22 cellular contexts compared by ENCODE assay signal in the genomic region with DNA sequence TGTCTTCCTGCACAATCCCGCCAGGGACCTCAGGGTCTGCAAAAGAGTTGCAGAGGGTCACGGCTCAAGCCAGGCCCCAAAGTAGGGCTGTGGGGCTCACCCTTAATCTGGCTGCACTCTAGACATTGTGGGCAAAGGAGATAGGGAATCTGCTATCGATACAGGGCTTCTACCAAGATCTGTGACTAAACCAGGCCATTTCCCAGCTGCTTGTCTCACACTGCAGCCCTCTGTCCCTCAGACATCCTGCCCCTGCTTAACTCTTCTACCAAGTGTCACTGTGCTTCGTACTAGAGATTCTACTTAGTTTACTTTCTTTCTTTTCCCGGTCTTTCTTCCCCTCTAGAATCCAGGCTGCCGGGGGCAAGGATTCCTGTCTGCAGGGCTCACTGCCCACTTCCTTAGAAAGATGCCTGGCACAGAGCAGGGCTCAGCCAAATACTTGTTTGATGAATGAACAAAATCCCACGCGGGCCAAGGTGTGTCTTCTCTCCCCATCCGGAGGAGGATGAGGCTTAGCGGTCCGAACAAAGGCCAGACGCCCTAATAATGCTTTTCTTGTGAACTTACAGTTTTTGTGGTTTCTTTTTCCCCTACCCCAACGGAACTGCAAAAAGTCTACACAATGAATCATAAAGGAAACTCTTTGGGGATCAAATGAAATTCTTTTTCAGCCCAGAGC.
DNase-seq lines count a peak whose midpoint lies in the region; ATAC-seq, FAIRE-seq and TF ChIP-seq lines count a peak whose summit lies in the region.
"Had no signal": no experiment of that assay in that cellular context is flagged by ENCODE, and none has a peak within 500 bp of the region (broad histone marks: within the 10 kb centered on the region; RNA-seq: fewer than 3 reads in every experiment).

No MANE protein-coding gene starts in this region.

- H3K4me1 Mint-ChIP-seq in astrocyte (ENCODE audit: low read depth, unreplicated experiment) = peaks cover 7% of the 10 kb centered on the region
- no peaks in the 10 kb centered on the region for H3K4me1 Mint-ChIP-seq in CD8-positive, alpha-beta memory T cell
- H3K4me1 Mint-ChIP-seq: naive thymus-derived CD8-positive, alpha-beta T cell had no signal

- H3K36me3 ChIP-seq in astrocyte (ENCODE audit: insufficient read depth, low read length) (no peaks in the 10 kb centered on the region), vagina (no peaks in the 10 kb centered on the region)
- no peaks in the 10 kb centered on the region for H3K36me3 ChIP-seq in CD8-positive, alpha-beta memory T cell (ENCODE audit: insufficient read depth, low read length)
- H3K36me3 ChIP-seq: sigmoid colon, tibial nerve had no signal

- CTCF ChIA-PET in AG04450 (lab: Charles Lee) = interaction anchor here (0.6 kb wide), 1 partner anchor 101 kb away, joined by 8 read pairs; no protein-coding TSS in a partner anchor
- CTCF ChIA-PET in CD8-positive, alpha-beta memory T cell (lab: Charles Lee) = no interaction called here

- POLR2A ChIA-PET in AG04450 (lab: Yijun Ruan, JAX) = no interaction called here
- POLR2A ChIA-PET in CD8-positive, alpha-beta memory T cell (lab: Charles Lee) = no interaction called here

- H4K20me1 ChIP-seq in astrocyte (ENCODE audit: insufficient read depth, low read length) = no peaks in the 10 kb centered on the region

- H3K79me2 ChIP-seq in astrocyte (ENCODE audit: insufficient read depth, low read length) = no peaks in the 10 kb centered on the region

- H3K27me3 ChIP-seq in AG04450 (ENCODE audit: control insufficient read depth, insufficient read depth, low read length) = no peaks in the 10 kb centered on the region
- H3K27me3 ChIP-seq in astrocyte (ENCODE audit: insufficient read depth, low read length) = no peaks in the 10 kb centered on the region
- H3K27me3 ChIP-seq in CD8-positive, alpha-beta memory T cell (ENCODE audit: insufficient read depth, low read length, poor library complexity, severe bottlenecking) = no peaks in the 10 kb centered on the region
- H3K27me3 ChIP-seq in vagina = no peaks in the 10 kb centered on the region
- H3K27me3 ChIP-seq in right cardiac atrium (ENCODE audit: control insufficient read depth, insufficient read depth) = no peaks in the 10 kb centered on the region
- H3K27me3 ChIP-seq: sigmoid colon, tibial nerve had no signal

- peaks cover 14% of the 10 kb centered on the region for H3K9me3 ChIP-seq in AG04450 (ENCODE audit: control insufficient read depth, insufficient read depth, low read length)
- H3K9me3 ChIP-seq in astrocyte (ENCODE audit: insufficient read depth, low read depth, low read length) = no peaks in the 10 kb centered on the region
- no peaks in the 10 kb centered on the region for H3K9me3 ChIP-seq in CD8-positive, alpha-beta memory T cell (ENCODE audit: low read length)
- H3K9me3 ChIP-seq in vagina = no peaks in the 10 kb centered on the region
- H3K9me3 ChIP-seq in right cardiac atrium (ENCODE audit: control insufficient read depth, low read length) = no peaks in the 10 kb centered on the region
- H3K9me3 ChIP-seq: sigmoid colon, tibial nerve had no signal

- H2AFZ ChIP-seq in astrocyte (ENCODE audit: low read depth, low read length) = peak overlapping the region; percentile 16

- 45% methylated on average over 13 of the region's 13 CpGs for WGBS in right cardiac atrium

- H3K4me1 ChIP-seq in astrocyte (ENCODE audit: insufficient read depth, low read length) = peaks cover 20% of the 10 kb centered on the region
- H3K4me1 ChIP-seq in CD8-positive, alpha-beta memory T cell (ENCODE audit: insufficient read depth, low read length) = no peaks in the 10 kb centered on the region
- no peaks in the 10 kb centered on the region for H3K4me1 ChIP-seq in vagina
- H3K4me1 ChIP-seq in right cardiac atrium (ENCODE audit: control insufficient read depth, insufficient read depth, low read length) = no peaks in the 10 kb centered on the region
- H3K4me1 ChIP-seq: sigmoid colon had no signal

- H3K27ac Mint-ChIP-seq in astrocyte (ENCODE audit: unreplicated experiment) = no peak overlapping the region
- no peak overlapping the region for H3K27ac Mint-ChIP-seq in CD8-positive, alpha-beta memory T cell
- H3K27ac Mint-ChIP-seq: activated T-cell treated with anti-CD3 and anti-CD28 coated beads, Interleukin-2, amount 50 U/mL, for 72 hours; naive thymus-derived CD8-positive, alpha-beta T cell had no signal

- no peaks in the 10 kb centered on the region for H3K36me3 Mint-ChIP-seq in astrocyte (ENCODE audit: low read depth, unreplicated experiment)
- H3K36me3 Mint-ChIP-seq in CD8-positive, alpha-beta memory T cell = no peaks in the 10 kb centered on the region
- H3K36me3 Mint-ChIP-seq: naive thymus-derived CD8-positive, alpha-beta T cell had no signal

- intact Hi-C loops in vagina (cut with DNase I) (no loop called here), right cardiac atrium (cut with DNase I) (no loop called here)

- H3K4me3 Mint-ChIP-seq in astrocyte (ENCODE audit: unreplicated experiment) = no peak overlapping the region
- H3K4me3 Mint-ChIP-seq in CD8-positive, alpha-beta memory T cell = peak overlapping the region in 1 of 7 donors; percentile 48
- H3K4me3 Mint-ChIP-seq: activated T-cell treated with anti-CD3 and anti-CD28 coated beads, Interleukin-2, amount 50 U/mL, for 72 hours; naive thymus-derived CD8-positive, alpha-beta T cell had no signal

- DNase-seq in AG04450 (ENCODE audit: low read depth, low spot score) = peak; percentile 29
- DNase-seq in HT1080 (ENCODE audit: low read depth) = peak; percentile 98
- DNase-seq in astrocyte (ENCODE audit: low read depth) = peak; percentile 90
- DNase-seq in hepatic stellate cell (ENCODE audit: low spot score) = peak; percentile 76
- no peak for DNase-seq in CD8-positive, alpha-beta memory T cell
- no peak for DNase-seq in vagina (ENCODE audit: extremely low spot score in 2 of 2)
- no peak for DNase-seq in right cardiac atrium
- DNase-seq: ACHN; activated CD4-positive, CD25-positive, alpha-beta regulatory T cell treated with anti-CD3 and anti-CD28 coated beads, Interleukin-2, amount 50 U/mL, for 72 hours; activated T-cell treated with anti-CD3 and anti-CD28 coated beads, Interleukin-2, amount 50 U/mL, for 72 hours; central memory CD4-positive, alpha-beta T cell; islet precursor cell; naive thymus-derived CD8-positive, alpha-beta T cell; NCI-H1048; NCI-H82; sigmoid colon had no signal

- H3K4me3 ChIP-seq in AG04450 (ENCODE audit: low read depth, low read length) = no peak overlapping the region; the same call in 1 of the 2 replicates
- peak overlapping the region; percentile 3 for H3K4me3 ChIP-seq in astrocyte (ENCODE audit: insufficient read depth, low read depth, low read length)
- H3K4me3 ChIP-seq in CD8-positive, alpha-beta memory T cell (ENCODE audit: low read length) = no peak overlapping the region
- H3K4me3 ChIP-seq in vagina = no peak overlapping the region
- H3K4me3 ChIP-seq in right cardiac atrium (ENCODE audit: low read length) = no peak overlapping the region
- H3K4me3 ChIP-seq: sigmoid colon, SK-N-MC, tibial nerve had no signal

- no peak for TF ChIP-seq CTCF in AG04450 (IDR thresholded peaks at IDR 0.05; ENCODE audit: low read depth, low read length)
- TF ChIP-seq CTCF in astrocyte (IDR thresholded peaks at IDR 0.05; ENCODE audit: insufficient read depth, low read depth, low read length) = no peak
- TF ChIP-seq CTCF in vagina (IDR thresholded peaks at IDR 0.05) = no peak

- peak overlapping the region; percentile 66 for H3K4me2 ChIP-seq in astrocyte (ENCODE audit: low read length)

- ATAC-seq in right cardiac atrium = no peak
- no peak for ATAC-seq in GM18870 (IDR thresholded peaks at IDR 0.05; ENCODE audit: unreplicated experiment)
- ATAC-seq: activated T-cell treated with anti-CD3 and anti-CD28 coated beads, Interleukin-2, amount 50 U/mL, for 72 hours; naive thymus-derived CD8-positive, alpha-beta T cell had no signal

- FAIRE-seq in astrocyte (lab: Jason Lieb, UNC) = no peak
- FAIRE-seq: frontal cortex, G401.6 had no signal

- H3K9me3 Mint-ChIP-seq in astrocyte (ENCODE audit: unreplicated experiment) = no peaks in the 10 kb centered on the region
- no peaks in the 10 kb centered on the region for H3K9me3 Mint-ChIP-seq in CD8-positive, alpha-beta memory T cell
- H3K9me3 Mint-ChIP-seq: activated T-cell treated with anti-CD3 and anti-CD28 coated beads, Interleukin-2, amount 50 U/mL, for 72 hours had no signal

- H3K9ac ChIP-seq in astrocyte (ENCODE audit: low read length) = peak overlapping the region; percentile 60

- peak overlapping the region; percentile 65 for H3K27ac ChIP-seq in AG04450 (ENCODE audit: low read depth, low read length)
- peak overlapping the region; percentile 66 for H3K27ac ChIP-seq in astrocyte (ENCODE audit: low read depth, low read length)
- no peak overlapping the region for H3K27ac ChIP-seq in CD8-positive, alpha-beta memory T cell (ENCODE audit: low read depth, low read length)
- no peak overlapping the region for H3K27ac ChIP-seq in vagina
- no peak overlapping the region for H3K27ac ChIP-seq in right cardiac atrium (ENCODE audit: low read length)
- H3K27ac ChIP-seq: HL-60, sigmoid colon, SK-N-MC, tibial nerve had no signal

- no peak for TF ChIP-seq POLR2A in vagina (IDR thresholded peaks at IDR 0.05)

- H3K27me3 Mint-ChIP-seq in astrocyte (ENCODE audit: low read depth, unreplicated experiment) = peaks cover 14% of the 10 kb centered on the region
- peaks cover 8 to 22% of the 10 kb centered on the region in 2 donors for H3K27me3 Mint-ChIP-seq in CD8-positive, alpha-beta memory T cell

Comparison
In these comparisons a context has a peak if more than half of its experiments do, and no peak if none do; other contexts are left out.
1. DNase-seq: peak in AG04450 (single experiment), HT1080 (single experiment), astrocyte (single experiment) and hepatic stellate cell (single experiment); none in CD8-positive, alpha-beta memory T cell (0 of 5), vagina (0 of 2) and right cardiac atrium (0 of 3).
2. H3K27ac ChIP-seq: peak in AG04450 (single experiment) and astrocyte (single experiment); none in CD8-positive, alpha-beta memory T cell (single experiment), vagina (single experiment) and right cardiac atrium (single experiment).